Comparison of ENCODE assay signal across 10 cellular contexts in the genomic region with DNA sequence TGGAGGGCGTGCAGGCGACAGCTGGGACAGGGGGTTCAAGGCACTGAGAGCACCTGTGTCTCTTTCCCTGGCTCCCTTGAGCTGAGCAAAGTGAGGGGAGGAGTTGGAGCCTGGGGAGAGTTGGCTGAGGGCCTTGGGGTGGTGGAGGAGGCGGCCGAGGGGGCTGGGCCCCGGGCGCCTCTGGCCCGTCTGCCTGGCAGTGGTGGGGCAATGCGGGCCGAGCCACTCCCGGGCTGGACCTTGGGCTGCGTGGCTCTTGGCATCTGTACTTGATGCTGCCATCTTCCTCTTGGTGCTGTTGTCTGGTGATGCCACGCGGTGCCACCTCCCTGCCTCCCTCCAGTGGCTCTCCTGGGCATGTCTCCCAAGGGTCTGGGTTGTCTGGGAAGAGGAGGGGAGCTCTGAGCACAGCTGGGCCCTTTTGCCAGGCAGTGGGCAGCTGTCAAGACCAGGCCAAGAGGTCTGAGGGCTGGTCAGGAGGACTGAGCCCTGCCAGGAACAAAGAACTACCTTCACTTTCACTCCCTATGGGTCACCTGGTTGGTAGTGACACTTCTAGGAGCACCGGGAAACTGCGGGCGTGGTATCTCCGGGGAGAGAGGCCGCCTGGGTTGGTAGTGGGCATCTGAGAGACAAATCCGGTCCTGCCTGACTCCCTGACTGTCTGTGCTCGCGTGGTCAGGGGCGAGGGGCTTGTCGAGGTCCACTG. TPM values are rescaled to one million over a fixed set of nuclear protein-coding genes. Genes with fewer than 3 reads are reported as not detected.
DNase-seq lines count a peak whose midpoint lies in the region; ATAC-seq lines count a peak whose summit lies in the region.
"Had no signal": no experiment of that assay in that cellular context is flagged by ENCODE, and none has a peak within 500 bp of the region (broad histone marks: within the 10 kb centered on the region; RNA-seq: fewer than 3 reads in every experiment).

No MANE protein-coding gene starts in this region.

- H3K9me3 Mint-ChIP-seq in CD8-positive, alpha-beta memory T cell: no peaks in the 10 kb centered on the region
- H3K9me3 Mint-ChIP-seq in effector memory CD8-positive, alpha-beta T cell: no peaks in the 10 kb centered on the region

- POLR2A ChIA-PET in CD8-positive, alpha-beta memory T cell (lab: Charles Lee): no interaction called here

- H3K36me3 ChIP-seq in CD8-positive, alpha-beta memory T cell (ENCODE audit: insufficient read depth, low read length): no peaks in the 10 kb centered on the region
- H3K36me3 ChIP-seq in neuronal stem cell (replicated peaks in 1 of 2; ENCODE audit: control insufficient read depth in 2 of 2, insufficient read depth in 2 of 2, low read length in 2 of 2): no peaks in the 10 kb centered on the region

- H2AFZ ChIP-seq in neuronal stem cell (ENCODE audit: low read length): no peak overlapping the region
- H2AFZ ChIP-seq: parathyroid adenoma had no signal

- in situ Hi-C loops in KBM-7 (cut with MboI; ENCODE audit: low pct_unique_long_range_greater_than_20kb, low sequenced_read_pairs): no loop called here

- no peak overlapping the region for H3K9ac ChIP-seq in neuronal stem cell (ENCODE audit: low read depth, low read length, poor library complexity)
- H3K9ac ChIP-seq: parathyroid adenoma had no signal

- H2AK5ac ChIP-seq in neuronal stem cell (ENCODE audit: low read depth, low read length): no peak overlapping the region

- no peaks in the 10 kb centered on the region for H3K36me3 Mint-ChIP-seq in CD8-positive, alpha-beta memory T cell
- H3K36me3 Mint-ChIP-seq in effector memory CD8-positive, alpha-beta T cell (ENCODE audit: insufficient read depth): no peaks in the 10 kb centered on the region

- no peak overlapping the region for H3K4me2 ChIP-seq in neuronal stem cell (ENCODE audit: insufficient read depth, low read length, poor library complexity, severe bottlenecking)

- H3K4ac ChIP-seq in neuronal stem cell (ENCODE audit: low read length): no peak overlapping the region

- DNase-seq in CD8-positive, alpha-beta memory T cell: no peak
- DNase-seq in M059J (ENCODE audit: low read depth): peak; percentile 34
- DNase-seq in effector memory CD8-positive, alpha-beta T cell: no peak
- DNase-seq in neuronal stem cell (ENCODE audit: low spot score): no peak
- no peak for DNase-seq in KBM-7
- DNase-seq: SIG-M5 had no signal

- H3K27ac Mint-ChIP-seq in CD8-positive, alpha-beta memory T cell: no peak overlapping the region
- no peak overlapping the region for H3K27ac Mint-ChIP-seq in effector memory CD8-positive, alpha-beta T cell

- H2BK5ac ChIP-seq in neuronal stem cell (ENCODE audit: low read length): no peak overlapping the region

- H3K4me1 Mint-ChIP-seq in CD8-positive, alpha-beta memory T cell: peaks cover 0 to 5% (median 3%) of the 10 kb centered on the region in 3 donors
- peaks cover 2 to 3% of the 10 kb centered on the region in 2 donors for H3K4me1 Mint-ChIP-seq in effector memory CD8-positive, alpha-beta T cell (ENCODE audit: low read depth in 2 of 2)

- H3K27me3 Mint-ChIP-seq in CD8-positive, alpha-beta memory T cell: peaks cover 54 to 83% of the 10 kb centered on the region in 2 donors
- peaks cover 78 to 94% of the 10 kb centered on the region in 2 donors for H3K27me3 Mint-ChIP-seq in effector memory CD8-positive, alpha-beta T cell

- CTCF ChIA-PET in CD8-positive, alpha-beta memory T cell (lab: Charles Lee): no interaction called here

- no peak overlapping the region for H4K91ac ChIP-seq in neuronal stem cell (ENCODE audit: low read depth, low read length, poor library complexity)

- H3K27ac ChIP-seq in CD8-positive, alpha-beta memory T cell (ENCODE audit: low read depth, low read length): no peak overlapping the region
- H3K27ac ChIP-seq in neuronal stem cell (replicated peaks; ENCODE audit: low read length): no peak overlapping the region
- H3K27ac ChIP-seq: parathyroid adenoma had no signal

- no peak overlapping the region for H2BK15ac ChIP-seq in neuronal stem cell (ENCODE audit: low read length)

- peak overlapping the region; percentile 65 for H3K18ac ChIP-seq in neuronal stem cell (ENCODE audit: low read length)

- H3K4me1 ChIP-seq in CD8-positive, alpha-beta memory T cell (ENCODE audit: insufficient read depth, low read length): no peaks in the 10 kb centered on the region
- H3K4me1 ChIP-seq in neuronal stem cell (ENCODE audit: control insufficient read depth in 2 of 2, insufficient read depth in 1 of 2, low read depth in 1 of 2, low read length in 2 of 2): peaks cover 10 to 22% of the 10 kb centered on the region in 2 donors
- H3K4me1 ChIP-seq: parathyroid adenoma had no signal

- peak overlapping the region; percentile 35 for H2BK120ac ChIP-seq in neuronal stem cell (ENCODE audit: low read depth, low read length)

- H2BK12ac ChIP-seq in neuronal stem cell (ENCODE audit: low read length): no peak overlapping the region

- H3K4me3 ChIP-seq in CD8-positive, alpha-beta memory T cell (ENCODE audit: low read length): no peak overlapping the region
- H3K4me3 ChIP-seq in neuronal stem cell (ENCODE audit: low read length in 2 of 2): no peak overlapping the region

- H4K8ac ChIP-seq in neuronal stem cell (ENCODE audit: low read depth, low read length): no peak overlapping the region

- ATAC-seq in effector memory CD8-positive, alpha-beta T cell (replicated peaks): no peak
- ATAC-seq in HG03354 (IDR thresholded peaks at IDR 0.05; ENCODE audit: poor library complexity, severe bottlenecking, unreplicated experiment) (no peak), HG03378 (IDR thresholded peaks at IDR 0.05; ENCODE audit: unreplicated experiment) (no peak)

- WGBS in neuronal stem cell (ENCODE audit: extremely low coverage in 2 of 2, insufficient read length in 2 of 2, insufficient replicate concordance in 1 of 2), 2 donors: no CpG with 5 or more reads among the region's 23 CpGs

- H3K14ac ChIP-seq in neuronal stem cell (ENCODE audit: low read length): no peak overlapping the region

- H3K23ac ChIP-seq in neuronal stem cell (ENCODE audit: low read depth, low read length, poor library complexity): peak overlapping the region; percentile 20

- no peaks in the 10 kb centered on the region for H3K9me3 ChIP-seq in CD8-positive, alpha-beta memory T cell (ENCODE audit: low read length)
- no peaks in the 10 kb centered on the region for H3K9me3 ChIP-seq in neuronal stem cell (replicated peaks in 1 of 2; ENCODE audit: control insufficient read depth in 2 of 2, insufficient read depth in 1 of 2, low read depth in 1 of 2, low read length in 2 of 2)

- no peaks in the 10 kb centered on the region for H3K79me1 ChIP-seq in neuronal stem cell (ENCODE audit: low read depth, low read length)

- H3K27me3 ChIP-seq in CD8-positive, alpha-beta memory T cell (ENCODE audit: insufficient read depth, low read length, poor library complexity, severe bottlenecking): peaks cover 7% of the 10 kb centered on the region
- H3K27me3 ChIP-seq in neuronal stem cell (ENCODE audit: control insufficient read depth in 3 of 3, insufficient read depth in 3 of 3, low read depth in 1 of 3, low read length in 3 of 3): peaks cover 0 to 36% (median 17%) of the 10 kb centered on the region in 3 experiments

- peak overlapping the region in 6 of 7 donors; percentile 46 to 58 (median 48) for H3K4me3 Mint-ChIP-seq in CD8-positive, alpha-beta memory T cell
- peak overlapping the region; percentile 48 to 55 for H3K4me3 Mint-ChIP-seq in effector memory CD8-positive, alpha-beta T cell

RNA-seq across cellular contexts. Expression of a gene that starts 1.3 kb away (rescaled TPM):
- under 1 TPM in 1 of 2 experiments, not detected in 1; 0.07 TPM for total RNA-seq in CD8-positive, alpha-beta memory T cell
- polyA plus RNA-seq in CD8-positive, alpha-beta memory T cell: not detected
- 0.07 TPM in 1 of 2 replicates, not detected in the other for total RNA-seq in M059J (2014; rRNA removed; shearing (Covaris generic))
- polyA plus RNA-seq in neuronal stem cell (2013, experiment 1 of 2): 0.66 TPM
- polyA plus RNA-seq in neuronal stem cell (2013, experiment 2 of 2): 0.66 TPM
- total RNA-seq: dermis microvascular lymphatic vessel endothelial cell had no signal
